In genomic region chr1:226798427-226799411, GRCh38 we compare ENCODE assay signal across 7 cellular contexts. TPM values are rescaled to one million over a fixed set of nuclear protein-coding genes. Genes with fewer than 3 reads are reported as not detected.
A peak's percentile ranks its signal among the peaks of the same experiment; 100 is the strongest.
DNase-seq lines count a peak whose midpoint lies in the region; ATAC-seq, FAIRE-seq and TF ChIP-seq lines count a peak whose summit lies in the region.

No MANE protein-coding gene starts in this region.

- POLR2A ChIA-PET in GM12878 (lab: Charles Lee) = interaction anchor here (0.7 kb wide), 1 partner anchor 58 kb away, joined by 3 read pairs; no protein-coding TSS in a partner anchor

- H3K9me3 Mint-ChIP-seq in osteocyte (ENCODE audit: unreplicated experiment) = no peaks in the 10 kb centered on the region

- peak overlapping the region; percentile 61 for H2AFZ ChIP-seq in GM12878 (ENCODE audit: control insufficient read depth, low read depth, low read length)

- SMC1A ChIA-PET in GM12878 (lab: Charles Lee; ENCODE audit: uncharacterized antibody, unreplicated experiment) = interaction anchor here (1.5 to 3.0 kb wide), 3 partner anchors 12 to 58 kb away, joined by 3 to 16 read pairs (median 5); no protein-coding TSS in a partner anchor

- H3K4me1 ChIP-seq in GM12878 (ENCODE audit: control insufficient read depth, insufficient read depth, low read length) = peaks cover 24% of the 10 kb centered on the region

- H3K27me3 Mint-ChIP-seq in osteocyte (ENCODE audit: unreplicated experiment) = peaks cover 8% of the 10 kb centered on the region

- TF ChIP-seq CTCF in GM12878 (IDR thresholded peaks at IDR 0.05 in 2 of 3, conservative IDR thresholded peaks at IDR 0.05 in 1 of 3; ENCODE audit: control insufficient read depth in 2 of 3, extremely low read depth in 1 of 3, insufficient read depth in 1 of 3, low read depth in 3 of 3, low read length in 3 of 3) (no peak), osteocyte (IDR thresholded peaks at IDR 0.05) (no peak)

- no peak overlapping the region for H3K4me3 ChIP-seq in GM12878

- no peaks in the 10 kb centered on the region for H3K9me3 ChIP-seq in GM12878 (replicated peaks; ENCODE audit: control insufficient read depth, insufficient read depth, low read length)

- peak overlapping the region; percentile 66 for H3K27ac ChIP-seq in GM12878 (ENCODE audit: control insufficient read depth, insufficient read depth)

- intact Hi-C loops in GM12878 (cut with micrococcal nuclease; ENCODE audit: unreplicated experiment) = no loop called here

- no peak for TF ChIP-seq EP300 in GM12878 (IDR thresholded peaks at IDR 0.05; ENCODE audit: borderline replicate concordance in 1 of 2, control insufficient read depth in 1 of 2, low read depth in 2 of 2, low read length in 2 of 2)

- H3K9ac ChIP-seq in GM12878 (ENCODE audit: control insufficient read depth, insufficient read depth, low read length) = 0 out of 2 replicates have a peak overlapping the region, but pooled peaks have one; percentile 30

- H3K4me2 ChIP-seq in GM12878 (ENCODE audit: control insufficient read depth, insufficient read depth) = peak overlapping the region; percentile 5

- H3K36me3 Mint-ChIP-seq in osteocyte (ENCODE audit: unreplicated experiment) = no peaks in the 10 kb centered on the region

- RAD21 ChIA-PET in GM12878 (lab: Charles Lee; ENCODE audit: unreplicated experiment) = no interaction called here

- H3K79me2 ChIP-seq in GM12878 (ENCODE audit: control insufficient read depth, insufficient read depth, low read length) = no peaks in the 10 kb centered on the region

- H3K27me3 ChIP-seq in GM12878 (replicated peaks in 1 of 2; ENCODE audit: control insufficient read depth in 2 of 2, insufficient read depth in 2 of 2, low read length in 1 of 2) = no peaks in the 10 kb centered on the region

- in situ Hi-C loops in GM12878 (cut with MboI) = no loop called here

- TF ChIP-seq POLR2A in GM12878 (IDR thresholded peaks at IDR 0.05; ENCODE audit: low read depth, low read length) = 0 out of 2 replicates have a peak, but pooled peaks have one; percentile 27

- H3K4me1 Mint-ChIP-seq in osteocyte (ENCODE audit: unreplicated experiment) = no peaks in the 10 kb centered on the region

- ATAC-seq in GM21717 (IDR thresholded peaks at IDR 0.05; ENCODE audit: unreplicated experiment) (peak; percentile 80), GM12878 (peak; percentile 86)

- no peak overlapping the region for H3K27ac Mint-ChIP-seq in osteocyte (ENCODE audit: unreplicated experiment)

- no peak overlapping the region for H3K4me3 Mint-ChIP-seq in osteocyte (ENCODE audit: unreplicated experiment)

- peak; percentile 92 for FAIRE-seq in GM12878 (lab: Jason Lieb, UNC)

- DNase-seq in T follicular helper cell (ENCODE audit: low read depth) (peak; percentile 42), GM12878 (ENCODE audit: low read depth, low spot score) (peak; percentile 47), osteocyte (ENCODE audit: extremely low spot score, unreplicated experiment) (no peak), NOMO-1 treated with DMSO at 0.1 percent for 48 hours (lab: John Stamatoyannopoulos, UW; ENCODE audit: unreplicated experiment) (no peak), NCI-H2029 treated with DMSO at 0.1 percent for 48 hours (lab: John Stamatoyannopoulos, UW) (no peak)
- peak; percentile 30 for DNase-seq in stimulated activated CD8-positive, alpha-beta memory T cell treated with anti-CD3 and anti-CD28 coated beads, Interleukin-15, amount 100 ng/mL, for 1 hour (ENCODE audit: low read depth)

- H4K20me1 ChIP-seq in GM12878 (ENCODE audit: control insufficient read depth, insufficient read depth) = no peaks in the 10 kb centered on the region

- CTCF ChIA-PET in GM12878 (lab: Yijun Ruan, JAX) = interaction anchor here (0.6 to 1.4 kb wide), 2 partner anchors 17 to 74 kb away, joined by 3 read pairs; no protein-coding TSS in a partner anchor

- no peak for TF ChIP-seq RAD21 in GM12878 (IDR thresholded peaks at IDR 0.05; ENCODE audit: insufficient read depth, low read depth, low read length)

- 36% methylated on average over 21 of the region's 22 CpGs for WGBS in GM12878 (ENCODE audit: insufficient coverage, insufficient replicate concordance, low lambda C conversion rate, missing lambda C conversion rate)

- BruUV-seq in GM12878 (replicated peaks; lab: Mats Ljungman, UMichigan) = no TSS peak

- H3K36me3 ChIP-seq in GM12878 (ENCODE audit: control insufficient read depth in 2 of 2, insufficient read depth in 2 of 2, low read length in 1 of 2) = no peaks in the 10 kb centered on the region

TF ChIP-seq in GM12878, 131 proteins besides CTCF, POLR2A, EP300 and RAD21 (continues in another document):
- 0 out of 2 replicates have a peak, but pooled peaks have one; percentile 9 for TF ChIP-seq BCL11A (IDR thresholded peaks at IDR 0.05; ENCODE audit: low read depth, low read length)
- no peak for TF ChIP-seq RB1 (IDR thresholded peaks at IDR 0.05; ENCODE audit: borderline replicate concordance)
- TF ChIP-seq WRNIP1 (IDR thresholded peaks at IDR 0.05; ENCODE audit: borderline replicate concordance, low read depth, low read length) = no peak
- TF ChIP-seq ATF2 (IDR thresholded peaks at IDR 0.05; ENCODE audit: low read length) = no peak
- TF ChIP-seq POU2F2 (IDR thresholded peaks at IDR 0.05; ENCODE audit: borderline replicate concordance, low read depth, low read length) = no peak
- TF ChIP-seq ASH2L (IDR thresholded peaks at IDR 0.05; ENCODE audit: borderline replicate concordance, low read depth) = no peak
- TF ChIP-seq ZBTB33 (IDR thresholded peaks at IDR 0.05) = peak; percentile 46; the same call in 1 of the 2 replicates
- TF ChIP-seq YY1 (IDR thresholded peaks at IDR 0.05; ENCODE audit: low read depth, low read length) = peak; percentile 68
- TF ChIP-seq FOXK2 (IDR thresholded peaks at IDR 0.05) = 0 out of 2 replicates have a peak, but pooled peaks have one; percentile 4

RNA-seq across cellular contexts. Expression of gene ITPKB, which starts 59.6 kb away (rescaled TPM):
- total RNA-seq in GM12878 (2013; cell fraction: nucleolus; rRNA removed) = 128 and 140 TPM in 2 replicates
- total RNA-seq in GM12878 (2014; rRNA removed) (16.5 and 17.5 TPM in 2 replicates), GM12878 (2014; rRNA removed; fragmentation: Illumina TruSeq; extraction: Trizol) (14.2 and 14.6 TPM in 2 replicates), GM12878 (2021) (34.4 and 38.7 TPM in 2 replicates), osteocyte (28.3 and 30.0 TPM in 2 replicates)
- 4.5 TPM for polyA plus RNA-seq in GM12878 (2011; ENCODE audit: low read depth)
- polyA plus RNA-seq in GM12878 (2011; rRNA removed) (8.8 and 11.6 TPM in 2 replicates), GM12878 (2014; fragmentation: Illumina TruSeq; extraction: Trizol) (8.8 and 14.7 TPM in 2 replicates), GM12878 (2014; fragmentation: Nextera tagmentation; extraction: Ambion mirVana) (1 to 10 TPM; 1.3 TPM), GM12878 (2014; rRNA removed) (20.3 and 20.9 TPM in 2 replicates), GM12878 (2016; fragmentation: Nextera tagmentation; extraction: Ambion mirVana) (1 to 10 TPM; 2.2 to 5.2 TPM)
- polyA plus RNA-seq in GM12878 (2011; cell fraction: cytosol; rRNA removed) = 12.4 and 12.8 TPM in 2 replicates
- polyA plus RNA-seq in GM12878 (2011; cell fraction: nucleus; rRNA removed) = 20.1 and 27.3 TPM in 2 replicates
- 10.6 and 14.4 TPM in 2 replicates for polyA plus RNA-seq in GM12878 (2012)
- 18.1 and 33.2 TPM in 2 replicates for polyA minus RNA-seq in GM12878 (2011; rRNA and poly(A)+ RNA removed)
- polyA minus RNA-seq in GM12878 (2011; cell fraction: cytosol; rRNA and poly(A)+ RNA removed) = 11.4 and 12.6 TPM in 2 replicates
- 28.3 and 47.7 TPM in 2 replicates for polyA minus RNA-seq in GM12878 (2011; cell fraction: nucleus; rRNA and poly(A)+ RNA removed)

Comparison
In these comparisons a context has a peak if more than half of its experiments do, and no peak if none do; other contexts are left out.
1. DNase-seq: peak in T follicular helper cell (single experiment), GM12878 (single experiment) and stimulated activated CD8-positive, alpha-beta memory T cell treated with anti-CD3 and anti-CD28 coated beads, Interleukin-15, amount 100 ng/mL, for 1 hour (single experiment); none in osteocyte (single experiment), NOMO-1 treated with DMSO at 0.1 percent for 48 hours (single experiment) and NCI-H2029 treated with DMSO at 0.1 percent for 48 hours (single experiment).